Comparison of ENCODE assay signal across 8 cellular contexts in the genomic region with DNA sequence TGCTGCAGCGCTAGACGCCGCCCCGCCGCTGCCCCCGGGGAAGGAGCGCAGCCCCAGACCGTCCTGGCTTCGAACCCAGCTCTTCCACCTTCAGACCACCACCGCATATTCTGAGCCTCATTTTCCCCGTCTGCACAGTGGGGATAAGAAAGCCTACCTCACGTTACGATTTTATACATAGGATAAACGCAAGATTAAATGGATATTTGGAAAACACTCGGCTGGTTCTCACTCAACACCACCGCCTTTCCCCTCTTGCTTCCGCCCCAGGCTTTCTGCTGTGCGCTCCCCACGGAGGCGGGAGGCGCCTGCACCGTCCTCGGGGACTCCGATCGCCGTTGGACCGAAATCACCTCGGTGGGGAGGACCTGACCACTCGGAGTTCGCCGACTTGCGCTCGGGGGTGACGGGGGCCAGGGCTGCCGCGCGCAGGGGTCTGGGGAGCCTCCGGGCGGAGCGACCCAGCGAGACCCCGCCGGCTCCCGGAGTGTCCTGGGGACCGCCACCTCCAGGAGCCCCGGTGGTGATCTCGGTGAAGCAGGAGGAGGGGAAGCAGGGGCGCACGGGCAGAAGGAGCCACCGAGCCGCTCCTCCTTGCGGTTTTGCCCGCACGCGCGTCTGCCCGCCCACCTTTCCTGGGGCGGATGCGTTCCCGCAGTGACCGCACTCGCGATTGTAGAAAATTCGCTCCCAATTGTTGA. TPM values are rescaled to one million over a fixed set of nuclear protein-coding genes. Genes with fewer than 3 reads are reported as not detected.
DNase-seq lines count a peak whose midpoint lies in the region; ATAC-seq, FAIRE-seq and TF ChIP-seq lines count a peak whose summit lies in the region.

No MANE protein-coding gene starts in this region.

- intact Hi-C loops in endothelial cell of umbilical vein (cut with micrococcal nuclease): no loop called here
- intact Hi-C loops in naive thymus-derived CD4-positive, alpha-beta T cell (cut with micrococcal nuclease): loop anchor here (1.0 to 10.0 kb wide), 11 partner anchors 9 to 554 kb away; partner anchors contain the start of genes HERC1 (in 2 of the 2), APH1B (in 1 of the 2), LACTB (in 1 of the 2) and SNX22 (in 1 of the 2)

- H3K9ac ChIP-seq in endothelial cell of umbilical vein (replicated peaks; ENCODE audit: extremely low read depth, insufficient read depth, low read length): peak overlapping the region; percentile 72

- dilution Hi-C loops in endothelial cell of umbilical vein (cut with MboI; ENCODE audit: extremely low pct_ligation_motif_present, low sequenced_read_pairs): no loop called here

- H3K27ac ChIP-seq in CD4-positive, CD25-positive, alpha-beta regulatory T cell (ENCODE audit: insufficient read depth, low read length, poor library complexity, severe bottlenecking): peak overlapping the region; percentile 59
- H3K27ac ChIP-seq in endothelial cell of umbilical vein (ENCODE audit: insufficient read depth, low read depth, low read length): peak overlapping the region; percentile 27
- peak overlapping the region; percentile 74 for H3K27ac ChIP-seq in naive thymus-derived CD4-positive, alpha-beta T cell (ENCODE audit: low read depth, low read length)
- H3K27ac ChIP-seq in tibial nerve: peak overlapping the region; percentile 43 to 92 (median 84)

- TF ChIP-seq EP300 in tibial nerve (IDR thresholded peaks at IDR 0.05): no peak

- H3K36me3 ChIP-seq in CD4-positive, CD25-positive, alpha-beta regulatory T cell (ENCODE audit: control insufficient read depth, insufficient read depth, low read length): no peaks in the 10 kb centered on the region
- no peaks in the 10 kb centered on the region for H3K36me3 ChIP-seq in endothelial cell of umbilical vein (ENCODE audit: control insufficient read depth in 2 of 2, extremely low read depth in 1 of 2, insufficient read depth in 2 of 2, low read length in 2 of 2)
- no peaks in the 10 kb centered on the region for H3K36me3 ChIP-seq in naive thymus-derived CD4-positive, alpha-beta T cell (ENCODE audit: control insufficient read depth in 2 of 3, insufficient read depth in 3 of 3, low read length in 3 of 3)
- peaks cover 0 to 2% (median 0%) of the 10 kb centered on the region in 3 donors for H3K36me3 ChIP-seq in tibial nerve

- POLR2A ChIA-PET in activated CD8-positive, alpha-beta T cell treated with anti-CD3 and anti-CD28 coated beads, Interleukin-2, amount 10 ng/mL, durations not matched to agents 7 days and 5 days (lab: Charles Lee): interaction anchor here (0.6 to 3.3 kb wide), 7 partner anchors 9 to 148 kb away, joined by 3 to 17 read pairs (median 4); partner anchors contain the start of gene USP3
- POLR2A ChIA-PET in endothelial cell of umbilical vein (lab: Charles Lee): no interaction called here
- POLR2A ChIA-PET in naive thymus-derived CD4-positive, alpha-beta T cell (lab: Charles Lee): interaction anchor here (0.6 to 5.0 kb wide), 21 partner anchors 9 to 1117 kb away, joined by 3 to 65 read pairs (median 4); partner anchors contain the start of genes CIAO2A, SNX1 and USP3

- peak overlapping the region; percentile 84 to 95 (median 88) for H3K27ac Mint-ChIP-seq in CD4-positive, CD25-positive, alpha-beta regulatory T cell
- peak overlapping the region; percentile 90 for H3K27ac Mint-ChIP-seq in activated CD8-positive, alpha-beta T cell treated with anti-CD3 and anti-CD28 coated beads, Interleukin-2, amount 10 ng/mL, durations not matched to agents 7 days and 5 days
- peak overlapping the region; percentile 90 to 96 (median 93) for H3K27ac Mint-ChIP-seq in naive thymus-derived CD4-positive, alpha-beta T cell

- TF ChIP-seq CTCF in endothelial cell of umbilical vein (IDR thresholded peaks at IDR 0.05; ENCODE audit: extremely low read depth in 1 of 2, insufficient read depth in 1 of 2, low read depth in 1 of 2, low read length in 2 of 2) (no peak), tibial nerve (IDR thresholded peaks at IDR 0.05) (peak in 1 of 5 experiments; percentile 10)

- no peaks in the 10 kb centered on the region for H3K79me2 ChIP-seq in endothelial cell of umbilical vein (ENCODE audit: control insufficient read depth, insufficient read depth, low read length)

- peak overlapping the region; percentile 90 for H3K4me2 ChIP-seq in endothelial cell of umbilical vein (ENCODE audit: insufficient read depth, low read length)

- peak; percentile 5 to 9 for ATAC-seq in CD4-positive, CD25-positive, alpha-beta regulatory T cell (ENCODE audit: low read depth in 2 of 2)
- ATAC-seq in GM19463 (IDR thresholded peaks at IDR 0.05; ENCODE audit: unreplicated experiment): peak; percentile 10
- ATAC-seq in activated CD8-positive, alpha-beta T cell treated with anti-CD3 and anti-CD28 coated beads, Interleukin-2, amount 10 ng/mL, durations not matched to agents 7 days and 5 days: peak; percentile 33
- ATAC-seq in naive thymus-derived CD4-positive, alpha-beta T cell: peak; percentile 24

- WGBS in tibial nerve, 2 donors: 0% methylated on average over 49 to 50 of the region's 64 CpGs

- no TSS peak for BruUV-seq in endothelial cell of umbilical vein (replicated peaks; lab: Mats Ljungman, UMichigan)

- H3K9me3 ChIP-seq in CD4-positive, CD25-positive, alpha-beta regulatory T cell (ENCODE audit: control insufficient read depth in 2 of 2, low read length in 2 of 2): no peaks in the 10 kb centered on the region
- H3K9me3 ChIP-seq in endothelial cell of umbilical vein (replicated peaks; ENCODE audit: control insufficient read depth, insufficient read depth, low read length) (no peaks in the 10 kb centered on the region), tibial nerve (no peaks in the 10 kb centered on the region)
- no peaks in the 10 kb centered on the region for H3K9me3 ChIP-seq in naive thymus-derived CD4-positive, alpha-beta T cell (ENCODE audit: control insufficient read depth in 2 of 3, low read length in 3 of 3)

- H3K36me3 Mint-ChIP-seq in CD4-positive, CD25-positive, alpha-beta regulatory T cell: no peaks in the 10 kb centered on the region
- peaks cover 5% of the 10 kb centered on the region for H3K36me3 Mint-ChIP-seq in activated CD8-positive, alpha-beta T cell treated with anti-CD3 and anti-CD28 coated beads, Interleukin-2, amount 10 ng/mL, durations not matched to agents 7 days and 5 days (ENCODE audit: low read depth)
- H3K36me3 Mint-ChIP-seq in naive thymus-derived CD4-positive, alpha-beta T cell: peaks cover 0 to 11% (median 0%) of the 10 kb centered on the region in 5 donors

- H3K9me1 ChIP-seq in endothelial cell of umbilical vein (replicated peaks; ENCODE audit: control insufficient read depth, extremely low read depth, insufficient read depth, low read length): no peaks in the 10 kb centered on the region

- H3K27me3 ChIP-seq in CD4-positive, CD25-positive, alpha-beta regulatory T cell (ENCODE audit: control insufficient read depth, insufficient read depth, low read length): no peaks in the 10 kb centered on the region
- no peaks in the 10 kb centered on the region for H3K27me3 ChIP-seq in endothelial cell of umbilical vein (ENCODE audit: control insufficient read depth in 2 of 2, insufficient read depth in 2 of 2, low read length in 2 of 2)
- H3K27me3 ChIP-seq in naive thymus-derived CD4-positive, alpha-beta T cell (ENCODE audit: control insufficient read depth in 2 of 2, insufficient read depth in 2 of 2, low read length in 2 of 2): no peaks in the 10 kb centered on the region
- no peaks in the 10 kb centered on the region for H3K27me3 ChIP-seq in tibial nerve

- H3K4me1 Mint-ChIP-seq in CD4-positive, CD25-positive, alpha-beta regulatory T cell: peaks cover 17 to 71% (median 38%) of the 10 kb centered on the region in 4 donors
- H3K4me1 Mint-ChIP-seq in activated CD8-positive, alpha-beta T cell treated with anti-CD3 and anti-CD28 coated beads, Interleukin-2, amount 10 ng/mL, durations not matched to agents 7 days and 5 days (ENCODE audit: low read depth): peaks cover 63% of the 10 kb centered on the region
- peaks cover 40 to 70% (median 66%) of the 10 kb centered on the region in 7 donors for H3K4me1 Mint-ChIP-seq in naive thymus-derived CD4-positive, alpha-beta T cell

- DNase-seq in CD4-positive, CD25-positive, alpha-beta regulatory T cell: peak; percentile 50 to 61 (median 52)
- DNase-seq in LoVo (ENCODE audit: low spot score) (peak; percentile 45), endothelial cell of umbilical vein (ENCODE audit: low read depth, low spot score) (peak; percentile 33), tibial nerve (ENCODE audit: low spot score in 2 of 2) (no peak), NOMO-1 treated with DMSO at 0.1 percent for 48 hours (lab: John Stamatoyannopoulos, UW; ENCODE audit: unreplicated experiment) (no peak)
- peak; percentile 69 for DNase-seq in activated CD8-positive, alpha-beta T cell treated with anti-CD3 and anti-CD28 coated beads, Interleukin-2, amount 10 ng/mL, durations not matched to agents 7 days and 5 days
- peak in 8 of 9 donors; percentile 61 to 73 (median 68) for DNase-seq in naive thymus-derived CD4-positive, alpha-beta T cell

- no peaks in the 10 kb centered on the region for H3K9me3 Mint-ChIP-seq in CD4-positive, CD25-positive, alpha-beta regulatory T cell
- H3K9me3 Mint-ChIP-seq in activated CD8-positive, alpha-beta T cell treated with anti-CD3 and anti-CD28 coated beads, Interleukin-2, amount 10 ng/mL, durations not matched to agents 7 days and 5 days (ENCODE audit: insufficient read depth): no peaks in the 10 kb centered on the region
- peaks cover 0 to 4% (median 0%) of the 10 kb centered on the region in 11 donors for H3K9me3 Mint-ChIP-seq in naive thymus-derived CD4-positive, alpha-beta T cell

- TF ChIP-seq POLR2A in endothelial cell of umbilical vein (IDR thresholded peaks at IDR 0.05; ENCODE audit: low read depth, low read length) (no peak), tibial nerve (IDR thresholded peaks at IDR 0.05) (no peak)

- peak overlapping the region; percentile 95 for H3K4me3 ChIP-seq in CD4-positive, CD25-positive, alpha-beta regulatory T cell (ENCODE audit: low read depth, low read length)
- H3K4me3 ChIP-seq in endothelial cell of umbilical vein (replicated peaks in 1 of 3; ENCODE audit: insufficient read depth in 1 of 3, low read depth in 1 of 3, low read length in 3 of 3) (peak overlapping the region; percentile 56 to 82 (median 71)), tibial nerve (peak overlapping the region; percentile 59 to 91 (median 65))
- peak overlapping the region; percentile 86 for H3K4me3 ChIP-seq in naive thymus-derived CD4-positive, alpha-beta T cell (ENCODE audit: low read length)

- no peaks in the 10 kb centered on the region for H3K27me3 Mint-ChIP-seq in CD4-positive, CD25-positive, alpha-beta regulatory T cell
- peaks cover 3% of the 10 kb centered on the region for H3K27me3 Mint-ChIP-seq in activated CD8-positive, alpha-beta T cell treated with anti-CD3 and anti-CD28 coated beads, Interleukin-2, amount 10 ng/mL, durations not matched to agents 7 days and 5 days (ENCODE audit: low read depth)
- H3K27me3 Mint-ChIP-seq in naive thymus-derived CD4-positive, alpha-beta T cell: no peaks in the 10 kb centered on the region

- peaks cover 41% of the 10 kb centered on the region for H3K4me1 ChIP-seq in CD4-positive, CD25-positive, alpha-beta regulatory T cell (ENCODE audit: control insufficient read depth, insufficient read depth, low read length, poor library complexity, severe bottlenecking)
- H3K4me1 ChIP-seq in endothelial cell of umbilical vein (ENCODE audit: control insufficient read depth, extremely low read depth, insufficient read depth, low read length) (peaks cover 16% of the 10 kb centered on the region), tibial nerve (peaks cover 0 to 69% (median 19%) of the 10 kb centered on the region in 4 donors)
- peaks cover 28 to 33% of the 10 kb centered on the region in 2 donors for H3K4me1 ChIP-seq in naive thymus-derived CD4-positive, alpha-beta T cell (ENCODE audit: control insufficient read depth in 2 of 2, insufficient read depth in 2 of 2, low read length in 2 of 2)

- peak overlapping the region; percentile 90 to 98 (median 96) for H3K4me3 Mint-ChIP-seq in CD4-positive, CD25-positive, alpha-beta regulatory T cell
- peak overlapping the region; percentile 88 for H3K4me3 Mint-ChIP-seq in activated CD8-positive, alpha-beta T cell treated with anti-CD3 and anti-CD28 coated beads, Interleukin-2, amount 10 ng/mL, durations not matched to agents 7 days and 5 days
- H3K4me3 Mint-ChIP-seq in naive thymus-derived CD4-positive, alpha-beta T cell: peak overlapping the region; percentile 91 to 99 (median 94)

- peak; percentile 96 for FAIRE-seq in endothelial cell of umbilical vein (lab: Jason Lieb, UNC)

- H2AFZ ChIP-seq in endothelial cell of umbilical vein (ENCODE audit: low read depth, low read length): peak overlapping the region; percentile 82

- H4K20me1 ChIP-seq in endothelial cell of umbilical vein (replicated peaks; ENCODE audit: control insufficient read depth, extremely low read depth, insufficient read depth, low read length): no peaks in the 10 kb centered on the region

- CTCF ChIA-PET in activated CD8-positive, alpha-beta T cell treated with anti-CD3 and anti-CD28 coated beads, Interleukin-2, amount 10 ng/mL, durations not matched to agents 7 days and 5 days (lab: Charles Lee): interaction anchor here (0.9 to 4.7 kb wide), 11 partner anchors 10 to 552 kb away, joined by 3 to 43 read pairs (median 5); no protein-coding TSS in a partner anchor
- CTCF ChIA-PET in endothelial cell of umbilical vein (lab: Charles Lee): interaction anchor here (0.6 to 9.4 kb wide), 10 partner anchors 9 to 226 kb away, joined by 3 to 78 read pairs (median 4); partner anchors contain the start of gene USP3
- CTCF ChIA-PET in naive thymus-derived CD4-positive, alpha-beta T cell (lab: Charles Lee): interaction anchor here (1.1 to 2.7 kb wide), 5 partner anchors 9 to 466 kb away, joined by 3 to 14 read pairs (median 3); partner anchors contain the start of gene USP3

RNA-seq across cellular contexts. Expression of gene FBXL22, which starts 4.0 kb away (rescaled TPM):
- 1.7 TPM for total RNA-seq in CD4-positive, CD25-positive, alpha-beta regulatory T cell
- polyA plus RNA-seq in CD4-positive, CD25-positive, alpha-beta regulatory T cell: 1 to 10 TPM in 2 of 4 donors, under 1 TPM in 2; 0.45 to 2.1 (median 1.0) TPM
- 1 to 10 TPM in 1 of 2 experiments, under 1 TPM in 1; 0.66 to 1.4 TPM for total RNA-seq in activated CD8-positive, alpha-beta T cell treated with anti-CD3 and anti-CD28 coated beads, Interleukin-2, amount 10 ng/mL, durations not matched to agents 7 days and 5 days
- total RNA-seq in endothelial cell of umbilical vein (not detected in 2 replicates), tibial nerve (1 to 10 TPM in 2 of 4 donors, under 1 TPM in 1, not detected in 1; 0.63 to 2.8 (median 2.7) TPM)
- polyA plus RNA-seq in endothelial cell of umbilical vein: 0.06 and 0.13 TPM in 2 replicates
- 0.06 and 0.13 TPM in 2 replicates for polyA plus RNA-seq in endothelial cell of umbilical vein (2011; cell fraction: cytosol; rRNA removed)
- polyA plus RNA-seq in endothelial cell of umbilical vein (2011; cell fraction: nucleus; rRNA removed): 0.14 and 0.15 TPM in 2 replicates
- polyA plus RNA-seq in endothelial cell of umbilical vein (2012): 0.17 TPM in 1 of 2 replicates, not detected in the other
- polyA minus RNA-seq in endothelial cell of umbilical vein: 0.27 TPM in 1 of 2 replicates, not detected in the other
- 0.51 TPM for polyA minus RNA-seq in endothelial cell of umbilical vein (2011; cell fraction: cytosol; rRNA and poly(A)+ RNA removed)
- polyA minus RNA-seq in endothelial cell of umbilical vein (2011; cell fraction: nucleus; rRNA and poly(A)+ RNA removed): 0.67 and 0.72 TPM in 2 replicates
- 1 to 10 TPM in 4 of 5 experiments, under 1 TPM in 1; 0.94 to 3.3 (median 1.6) TPM for total RNA-seq in naive thymus-derived CD4-positive, alpha-beta T cell
- polyA plus RNA-seq in naive thymus-derived CD4-positive, alpha-beta T cell: 1 to 10 TPM; 1.0 to 2.4 TPM

Comparison
In these comparisons a context has a peak if more than half of its experiments do, and no peak if none do; other contexts are left out.
1. DNase-seq: peak in CD4-positive, CD25-positive, alpha-beta regulatory T cell (3 of 3), LoVo (single experiment), activated CD8-positive, alpha-beta T cell treated with anti-CD3 and anti-CD28 coated beads, Interleukin-2, amount 10 ng/mL, durations not matched to agents 7 days and 5 days (single experiment), endothelial cell of umbilical vein (single experiment) and naive thymus-derived CD4-positive, alpha-beta T cell (8 of 9); none in tibial nerve (0 of 2) and NOMO-1 treated with DMSO at 0.1 percent for 48 hours (single experiment).
2. H3K27ac ChIP-seq: peak in every context shown above with its lines; median percentile 84 in tibial nerve; 74 in naive thymus-derived CD4-positive, alpha-beta T cell; 59 in CD4-positive, CD25-positive, alpha-beta regulatory T cell; 27 in endothelial cell of umbilical vein.
3. Peak in every context shown above with its lines, with median percentiles within 50 percentile points of each other: ATAC-seq, H3K4me3 ChIP-seq, H3K27ac Mint-ChIP-seq and H3K4me3 Mint-ChIP-seq.